Comparison of ENCODE assay signal across 10 cellular contexts in genomic region chr10:87842776-87843497, GRCh38. TPM values are rescaled to one million over a fixed set of nuclear protein-coding genes. Genes with fewer than 3 reads are reported as not detected.
A peak's percentile ranks its signal among the peaks of the same experiment; 100 is the strongest.
DNase-seq lines count a peak whose midpoint lies in the region; ATAC-seq and TF ChIP-seq lines count a peak whose summit lies in the region.
"Had no signal": no experiment of that assay in that cellular context is flagged by ENCODE, and none has a peak within 500 bp of the region (broad histone marks: within the 10 kb centered on the region; RNA-seq: fewer than 3 reads in every experiment).

No MANE protein-coding gene starts in this region.

- CTCF ChIA-PET in CD8-positive, alpha-beta T cell (lab: Charles Lee) = interaction anchor here (0.6 kb wide), 1 partner anchor 722 kb away, joined by 3 read pairs; no protein-coding TSS in a partner anchor

- H3K4me3 Mint-ChIP-seq in neural crest cell = no peak overlapping the region
- no peak overlapping the region for H3K4me3 Mint-ChIP-seq in CD8-positive, alpha-beta T cell
- H3K4me3 Mint-ChIP-seq: activated T-cell treated with anti-CD3 and anti-CD28 coated beads, Interleukin-2, amount 50 U/mL, for 24 hours had no signal

- DNase-seq in NCI-H2196 (lab: John Stamatoyannopoulos, UW; ENCODE audit: unreplicated experiment) (peak; percentile 7), NCI-H2196 treated with DMSO at 0.1 percent for 48 hours (lab: John Stamatoyannopoulos, UW; ENCODE audit: unreplicated experiment) (no peak), LoVo (ENCODE audit: low spot score) (peak; percentile 85), cardiac fibroblast (ENCODE audit: low read depth in 2 of 2) (peak; percentile 73 to 83), neural crest cell (ENCODE audit: low read depth, low spot score) (no peak), SK-N-DZ (ENCODE audit: low spot score) (no peak)
- DNase-seq in stimulated activated CD4-positive, alpha-beta T cell treated with anti-CD3 and anti-CD28 coated beads, Interleukin-4, amount 100 ng/mL, for 1 hour = no peak
- no peak for DNase-seq in CD8-positive, alpha-beta T cell
- DNase-seq: activated T-cell treated with anti-CD3 and anti-CD28 coated beads, Interleukin-2, amount 50 U/mL, for 24 hours; C1 segment of cervical spinal cord had no signal

- H3K4me3 ChIP-seq in cardiac fibroblast (replicated peaks in 1 of 2; ENCODE audit: low read depth in 2 of 2, low read length in 2 of 2) = no peak overlapping the region
- H3K4me3 ChIP-seq in CD8-positive, alpha-beta T cell (ENCODE audit: low read depth, low read length) = no peak overlapping the region

- intact Hi-C loops in CD8-positive, alpha-beta T cell (cut with DNase I, micrococcal nuclease) = no loop called here

- H3K4me1 Mint-ChIP-seq in neural crest cell = peaks cover 5% of the 10 kb centered on the region
- no peaks in the 10 kb centered on the region for H3K4me1 Mint-ChIP-seq in CD8-positive, alpha-beta T cell (ENCODE audit: low read depth)

- H3K36me3 Mint-ChIP-seq in neural crest cell (ENCODE audit: low read depth) = no peaks in the 10 kb centered on the region
- H3K36me3 Mint-ChIP-seq in CD8-positive, alpha-beta T cell = no peaks in the 10 kb centered on the region

- no peaks in the 10 kb centered on the region for H3K4me1 ChIP-seq in CD8-positive, alpha-beta T cell (ENCODE audit: insufficient read depth, low read length)

- no peak overlapping the region for H3K27ac ChIP-seq in CD8-positive, alpha-beta T cell (ENCODE audit: low read depth, low read length)

- H3K27me3 Mint-ChIP-seq in neural crest cell (ENCODE audit: low read depth) = no peaks in the 10 kb centered on the region
- no peaks in the 10 kb centered on the region for H3K27me3 Mint-ChIP-seq in CD8-positive, alpha-beta T cell (ENCODE audit: low read depth)
- H3K27me3 Mint-ChIP-seq: activated T-cell treated with anti-CD3 and anti-CD28 coated beads, Interleukin-2, amount 50 U/mL, for 24 hours had no signal

- peak overlapping the region; percentile 14 for H3K27ac Mint-ChIP-seq in neural crest cell (ENCODE audit: unreplicated experiment)
- no peak overlapping the region for H3K27ac Mint-ChIP-seq in CD8-positive, alpha-beta T cell
- H3K27ac Mint-ChIP-seq: activated T-cell treated with anti-CD3 and anti-CD28 coated beads, Interleukin-2, amount 50 U/mL, for 24 hours had no signal

- H3K9me3 ChIP-seq in CD8-positive, alpha-beta T cell (ENCODE audit: low read length) = no peaks in the 10 kb centered on the region

- no peak for ATAC-seq in CD8-positive, alpha-beta T cell

- POLR2A ChIA-PET in CD8-positive, alpha-beta T cell (lab: Charles Lee) = interaction anchor here (1.0 kb wide), 1 partner anchor 25 kb away, joined by 3 read pairs; the partner anchor contains the start of gene ATAD1

- TF ChIP-seq CTCF in cardiac fibroblast (IDR thresholded peaks at IDR 0.05; ENCODE audit: low read depth, low read length) (peak; percentile 7), neural crest cell (conservative IDR thresholded peaks at IDR 0.05) (no peak)
- TF ChIP-seq CTCF in CD8-positive, alpha-beta T cell (IDR thresholded peaks at IDR 0.05) = no peak

- no peaks in the 10 kb centered on the region for H3K36me3 ChIP-seq in CD8-positive, alpha-beta T cell (ENCODE audit: insufficient read depth, low read length)

- peaks cover 5% of the 10 kb centered on the region for H3K9me3 Mint-ChIP-seq in neural crest cell
- H3K9me3 Mint-ChIP-seq in CD8-positive, alpha-beta T cell = no peaks in the 10 kb centered on the region
- H3K9me3 Mint-ChIP-seq: activated T-cell treated with anti-CD3 and anti-CD28 coated beads, Interleukin-2, amount 50 U/mL, for 24 hours had no signal

- H3K27me3 ChIP-seq in CD8-positive, alpha-beta T cell (ENCODE audit: insufficient read depth, low read length) = no peaks in the 10 kb centered on the region

RNA-seq across cellular contexts. Expression of gene KLLN, which starts 20.4 kb away (rescaled TPM):
- total RNA-seq in neural crest cell = 0.98 and 1.1 TPM in 2 replicates
- polyA plus RNA-seq in SK-N-DZ (2014; cell fraction: cytosol; rRNA removed) = 0.44 and 0.56 TPM in 2 replicates
- 0.05 and 0.07 TPM in 2 replicates for polyA plus RNA-seq in SK-N-DZ (2014; cell fraction: nucleus; rRNA removed)
- total RNA-seq in CD8-positive, alpha-beta T cell = under 1 TPM; 0.38 to 0.42 TPM

RNA-seq across cellular contexts. Expression of gene PTEN, which starts 20.5 kb away (rescaled TPM):
- total RNA-seq in neural crest cell = 52.5 and 59.8 TPM in 2 replicates
- 20.4 and 36.8 TPM in 2 replicates for polyA plus RNA-seq in SK-N-DZ (2014; cell fraction: cytosol; rRNA removed)
- polyA plus RNA-seq in SK-N-DZ (2014; cell fraction: nucleus; rRNA removed) = 17.3 and 24.9 TPM in 2 replicates
- 10 to 100 TPM; 57.5 to 66.1 TPM for total RNA-seq in CD8-positive, alpha-beta T cell

RNA-seq across cellular contexts. Expression of gene ATAD1, which starts 24.9 kb away (rescaled TPM):
- 43.6 and 47.5 TPM in 2 replicates for total RNA-seq in neural crest cell
- polyA plus RNA-seq in SK-N-DZ (2014; cell fraction: cytosol; rRNA removed) = 59.3 and 60.5 TPM in 2 replicates
- 29.2 and 32.8 TPM in 2 replicates for polyA plus RNA-seq in SK-N-DZ (2014; cell fraction: nucleus; rRNA removed)
- 10 to 100 TPM; 36.9 to 39.0 TPM for total RNA-seq in CD8-positive, alpha-beta T cell

Comparison
In these comparisons a context has a peak if more than half of its experiments do, and no peak if none do; other contexts are left out.
1. DNase-seq: peak in NCI-H2196 (single experiment), LoVo (single experiment) and cardiac fibroblast (2 of 2); none in NCI-H2196 treated with DMSO at 0.1 percent for 48 hours (single experiment), neural crest cell (single experiment), stimulated activated CD4-positive, alpha-beta T cell treated with anti-CD3 and anti-CD28 coated beads, Interleukin-4, amount 100 ng/mL, for 1 hour (single experiment), SK-N-DZ (single experiment) and CD8-positive, alpha-beta T cell (0 of 7).